1 cellular context compared by ENCODE assay signal in the genomic region with DNA sequence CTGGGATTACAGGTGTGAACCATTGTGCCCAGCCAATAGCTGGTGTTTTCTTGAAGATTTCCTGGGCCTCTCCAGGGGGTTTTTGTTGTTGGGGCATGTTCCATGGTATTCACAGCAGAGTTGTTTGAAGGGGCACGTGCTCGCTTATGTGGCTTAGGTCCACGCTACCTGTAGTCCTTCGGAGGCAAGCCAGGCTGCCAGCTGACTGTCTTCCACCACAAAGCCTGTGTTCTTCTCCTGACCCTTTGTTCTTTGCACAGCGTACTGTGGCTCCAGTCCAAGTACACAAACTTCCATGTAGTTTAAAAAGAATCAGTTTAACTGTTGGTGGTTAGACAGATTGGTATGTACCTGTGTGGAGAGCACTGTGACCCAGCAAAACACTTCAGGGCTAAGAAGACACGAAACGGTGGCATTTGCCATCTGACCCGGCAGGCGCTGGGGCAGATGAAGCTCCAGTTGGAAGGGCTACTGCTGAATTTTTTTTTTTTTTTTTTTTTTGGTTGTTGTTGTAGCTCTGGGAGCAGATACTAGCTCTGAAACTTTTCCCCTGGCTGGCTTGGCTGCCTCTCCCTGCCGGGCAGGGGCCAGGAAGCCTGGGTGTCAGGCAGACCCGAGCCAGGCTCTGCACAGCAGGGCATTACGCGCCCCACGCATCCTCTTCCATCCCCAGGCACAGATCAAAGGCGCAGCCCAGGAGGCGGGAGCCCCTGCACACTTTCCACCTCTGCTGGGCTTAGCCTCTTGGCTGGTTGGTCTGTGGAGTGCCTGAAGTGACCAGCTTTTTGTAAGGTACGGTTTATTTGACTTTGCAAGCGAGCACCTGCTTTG.
A peak's percentile ranks its signal among the peaks of the same experiment; 100 is the strongest.
TF ChIP-seq lines count a peak whose summit lies in the region.

No MANE protein-coding gene starts in this region.

TF ChIP-seq in HepG2, 621 proteins besides CTCF, POLR2A, EP300 and RAD21 (continued from another document and continues in another):
- TF ChIP-seq, protein P1, sequence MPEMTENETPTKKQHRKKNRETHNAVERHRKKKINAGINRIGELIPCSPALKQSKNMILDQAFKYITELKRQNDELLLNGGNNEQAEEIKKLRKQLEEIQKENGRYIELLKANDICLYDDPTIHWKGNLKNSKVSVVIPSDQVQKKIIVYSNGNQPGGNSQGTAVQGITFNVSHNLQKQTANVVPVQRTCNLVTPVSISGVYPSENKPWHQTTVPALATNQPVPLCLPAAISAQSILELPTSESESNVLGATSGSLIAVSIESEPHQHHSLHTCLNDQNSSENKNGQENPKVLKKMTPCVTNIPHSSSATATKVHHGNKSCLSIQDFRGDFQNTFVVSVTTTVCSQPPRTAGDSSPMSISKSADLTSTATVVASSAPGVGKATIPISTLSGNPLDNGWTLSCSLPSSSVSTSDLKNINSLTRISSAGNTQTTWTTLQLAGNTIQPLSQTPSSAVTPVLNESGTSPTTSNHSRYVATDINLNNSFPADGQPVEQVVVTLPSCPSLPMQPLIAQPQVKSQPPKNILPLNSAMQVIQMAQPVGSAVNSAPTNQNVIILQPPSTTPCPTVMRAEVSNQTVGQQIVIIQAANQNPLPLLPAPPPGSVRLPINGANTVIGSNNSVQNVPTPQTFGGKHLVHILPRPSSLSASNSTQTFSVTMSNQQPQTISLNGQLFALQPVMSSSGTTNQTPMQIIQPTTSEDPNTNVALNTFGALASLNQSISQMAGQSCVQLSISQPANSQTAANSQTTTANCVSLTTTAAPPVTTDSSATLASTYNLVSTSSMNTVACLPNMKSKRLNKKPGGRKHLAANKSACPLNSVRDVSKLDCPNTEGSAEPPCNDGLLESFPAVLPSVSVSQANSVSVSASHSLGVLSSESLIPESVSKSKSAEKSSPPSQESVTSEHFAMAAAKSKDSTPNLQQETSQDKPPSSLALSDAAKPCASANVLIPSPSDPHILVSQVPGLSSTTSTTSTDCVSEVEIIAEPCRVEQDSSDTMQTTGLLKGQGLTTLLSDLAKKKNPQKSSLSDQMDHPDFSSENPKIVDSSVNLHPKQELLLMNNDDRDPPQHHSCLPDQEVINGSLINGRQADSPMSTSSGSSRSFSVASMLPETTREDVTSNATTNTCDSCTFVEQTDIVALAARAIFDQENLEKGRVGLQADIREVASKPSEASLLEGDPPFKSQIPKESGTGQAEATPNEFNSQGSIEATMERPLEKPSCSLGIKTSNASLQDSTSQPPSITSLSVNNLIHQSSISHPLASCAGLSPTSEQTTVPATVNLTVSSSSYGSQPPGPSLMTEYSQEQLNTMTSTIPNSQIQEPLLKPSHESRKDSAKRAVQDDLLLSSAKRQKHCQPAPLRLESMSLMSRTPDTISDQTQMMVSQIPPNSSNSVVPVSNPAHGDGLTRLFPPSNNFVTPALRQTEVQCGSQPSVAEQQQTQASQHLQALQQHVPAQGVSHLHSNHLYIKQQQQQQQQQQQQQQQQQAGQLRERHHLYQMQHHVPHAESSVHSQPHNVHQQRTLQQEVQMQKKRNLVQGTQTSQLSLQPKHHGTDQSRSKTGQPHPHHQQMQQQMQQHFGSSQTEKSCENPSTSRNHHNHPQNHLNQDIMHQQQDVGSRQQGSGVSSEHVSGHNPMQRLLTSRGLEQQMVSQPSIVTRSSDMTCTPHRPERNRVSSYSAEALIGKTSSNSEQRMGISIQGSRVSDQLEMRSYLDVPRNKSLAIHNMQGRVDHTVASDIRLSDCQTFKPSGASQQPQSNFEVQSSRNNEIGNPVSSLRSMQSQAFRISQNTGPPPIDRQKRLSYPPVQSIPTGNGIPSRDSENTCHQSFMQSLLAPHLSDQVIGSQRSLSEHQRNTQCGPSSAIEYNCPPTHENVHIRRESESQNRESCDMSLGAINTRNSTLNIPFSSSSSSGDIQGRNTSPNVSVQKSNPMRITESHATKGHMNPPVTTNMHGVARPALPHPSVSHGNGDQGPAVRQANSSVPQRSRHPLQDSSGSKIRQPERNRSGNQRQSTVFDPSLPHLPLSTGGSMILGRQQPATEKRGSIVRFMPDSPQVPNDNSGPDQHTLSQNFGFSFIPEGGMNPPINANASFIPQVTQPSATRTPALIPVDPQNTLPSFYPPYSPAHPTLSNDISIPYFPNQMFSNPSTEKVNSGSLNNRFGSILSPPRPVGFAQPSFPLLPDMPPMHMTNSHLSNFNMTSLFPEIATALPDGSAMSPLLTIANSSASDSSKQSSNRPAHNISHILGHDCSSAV (CRISPR knock-in tag; IDR thresholded peaks at IDR 0.05; ENCODE audit: borderline replicate concordance) = no peak
- TF ChIP-seq ZNF510 (CRISPR knock-in tag; IDR thresholded peaks at IDR 0.05; ENCODE audit: low read depth) = 0 out of 2 replicates have a peak, but pooled peaks have one; percentile 74
- TF ChIP-seq FOXK1 (CRISPR knock-in tag; IDR thresholded peaks at IDR 0.05; ENCODE audit: borderline replicate concordance, low read depth) = peak; percentile 84; the same call in 1 of the 2 replicates
- TF ChIP-seq ZNF292 (CRISPR knock-in tag; IDR thresholded peaks at IDR 0.05; ENCODE audit: borderline replicate concordance, low read depth) = peak; percentile 95
- TF ChIP-seq ZNF253 (CRISPR knock-in tag; IDR thresholded peaks at IDR 0.05; ENCODE audit: borderline replicate concordance) = no peak
- TF ChIP-seq HNRNPLL (IDR thresholded peaks at IDR 0.05; ENCODE audit: low read depth, low read length, poor library complexity, severe bottlenecking) = peak; percentile 82
- TF ChIP-seq ZNF441 (CRISPR knock-in tag; IDR thresholded peaks at IDR 0.05; ENCODE audit: borderline replicate concordance) = no peak
- 0 out of 2 replicates have a peak, but pooled peaks have one; percentile 24 for TF ChIP-seq ZNF605 (CRISPR knock-in tag; IDR thresholded peaks at IDR 0.05)
- TF ChIP-seq, protein P2, sequence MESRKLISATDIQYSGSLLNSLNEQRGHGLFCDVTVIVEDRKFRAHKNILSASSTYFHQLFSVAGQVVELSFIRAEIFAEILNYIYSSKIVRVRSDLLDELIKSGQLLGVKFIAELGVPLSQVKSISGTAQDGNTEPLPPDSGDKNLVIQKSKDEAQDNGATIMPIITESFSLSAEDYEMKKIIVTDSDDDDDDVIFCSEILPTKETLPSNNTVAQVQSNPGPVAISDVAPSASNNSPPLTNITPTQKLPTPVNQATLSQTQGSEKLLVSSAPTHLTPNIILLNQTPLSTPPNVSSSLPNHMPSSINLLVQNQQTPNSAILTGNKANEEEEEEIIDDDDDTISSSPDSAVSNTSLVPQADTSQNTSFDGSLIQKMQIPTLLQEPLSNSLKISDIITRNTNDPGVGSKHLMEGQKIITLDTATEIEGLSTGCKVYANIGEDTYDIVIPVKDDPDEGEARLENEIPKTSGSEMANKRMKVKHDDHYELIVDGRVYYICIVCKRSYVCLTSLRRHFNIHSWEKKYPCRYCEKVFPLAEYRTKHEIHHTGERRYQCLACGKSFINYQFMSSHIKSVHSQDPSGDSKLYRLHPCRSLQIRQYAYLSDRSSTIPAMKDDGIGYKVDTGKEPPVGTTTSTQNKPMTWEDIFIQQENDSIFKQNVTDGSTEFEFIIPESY (CRISPR knock-in tag; IDR thresholded peaks at IDR 0.05) = peak; percentile 58; the same call in 1 of the 2 replicates
- peak; percentile 43; the same call in 1 of the 2 replicates for TF ChIP-seq SP5 (CRISPR knock-in tag; IDR thresholded peaks at IDR 0.05; ENCODE audit: borderline replicate concordance, low read depth)
- peak; percentile 92 for TF ChIP-seq ZEB1 (IDR thresholded peaks at IDR 0.05; ENCODE audit: insufficient replicate concordance, low read depth)
- TF ChIP-seq, protein P3, sequence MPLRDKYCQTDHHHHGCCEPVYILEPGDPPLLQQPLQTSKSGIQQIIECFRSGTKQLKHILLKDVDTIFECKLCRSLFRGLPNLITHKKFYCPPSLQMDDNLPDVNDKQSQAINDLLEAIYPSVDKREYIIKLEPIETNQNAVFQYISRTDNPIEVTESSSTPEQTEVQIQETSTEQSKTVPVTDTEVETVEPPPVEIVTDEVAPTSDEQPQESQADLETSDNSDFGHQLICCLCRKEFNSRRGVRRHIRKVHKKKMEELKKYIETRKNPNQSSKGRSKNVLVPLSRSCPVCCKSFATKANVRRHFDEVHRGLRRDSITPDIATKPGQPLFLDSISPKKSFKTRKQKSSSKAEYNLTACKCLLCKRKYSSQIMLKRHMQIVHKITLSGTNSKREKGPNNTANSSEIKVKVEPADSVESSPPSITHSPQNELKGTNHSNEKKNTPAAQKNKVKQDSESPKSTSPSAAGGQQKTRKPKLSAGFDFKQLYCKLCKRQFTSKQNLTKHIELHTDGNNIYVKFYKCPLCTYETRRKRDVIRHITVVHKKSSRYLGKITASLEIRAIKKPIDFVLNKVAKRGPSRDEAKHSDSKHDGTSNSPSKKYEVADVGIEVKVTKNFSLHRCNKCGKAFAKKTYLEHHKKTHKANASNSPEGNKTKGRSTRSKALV (CRISPR knock-in tag; IDR thresholded peaks at IDR 0.05) = peak; percentile 82
- TF ChIP-seq, protein P4, sequence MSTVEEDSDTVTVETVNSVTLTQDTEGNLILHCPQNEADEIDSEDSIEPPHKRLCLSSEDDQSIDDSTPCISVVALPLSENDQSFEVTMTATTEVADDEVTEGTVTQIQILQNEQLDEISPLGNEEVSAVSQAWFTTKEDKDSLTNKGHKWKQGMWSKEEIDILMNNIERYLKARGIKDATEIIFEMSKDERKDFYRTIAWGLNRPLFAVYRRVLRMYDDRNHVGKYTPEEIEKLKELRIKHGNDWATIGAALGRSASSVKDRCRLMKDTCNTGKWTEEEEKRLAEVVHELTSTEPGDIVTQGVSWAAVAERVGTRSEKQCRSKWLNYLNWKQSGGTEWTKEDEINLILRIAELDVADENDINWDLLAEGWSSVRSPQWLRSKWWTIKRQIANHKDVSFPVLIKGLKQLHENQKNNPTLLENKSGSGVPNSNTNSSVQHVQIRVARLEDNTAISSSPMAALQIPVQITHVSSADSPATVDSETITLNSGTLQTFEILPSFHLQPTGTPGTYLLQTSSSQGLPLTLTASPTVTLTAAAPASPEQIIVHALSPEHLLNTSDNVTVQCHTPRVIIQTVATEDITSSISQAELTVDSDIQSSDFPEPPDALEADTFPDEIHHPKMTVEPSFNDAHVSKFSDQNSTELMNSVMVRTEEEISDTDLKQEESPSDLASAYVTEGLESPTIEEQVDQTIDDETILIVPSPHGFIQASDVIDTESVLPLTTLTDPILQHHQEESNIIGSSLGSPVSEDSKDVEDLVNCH (CRISPR knock-in tag; IDR thresholded peaks at IDR 0.05) = no peak
- no peak for TF ChIP-seq GTF2F1 (IDR thresholded peaks at IDR 0.05; ENCODE audit: low read length)
- TF ChIP-seq ZNF260 (CRISPR knock-in tag; IDR thresholded peaks at IDR 0.05; ENCODE audit: borderline replicate concordance, low read depth) = no peak
- TF ChIP-seq, protein P5, sequence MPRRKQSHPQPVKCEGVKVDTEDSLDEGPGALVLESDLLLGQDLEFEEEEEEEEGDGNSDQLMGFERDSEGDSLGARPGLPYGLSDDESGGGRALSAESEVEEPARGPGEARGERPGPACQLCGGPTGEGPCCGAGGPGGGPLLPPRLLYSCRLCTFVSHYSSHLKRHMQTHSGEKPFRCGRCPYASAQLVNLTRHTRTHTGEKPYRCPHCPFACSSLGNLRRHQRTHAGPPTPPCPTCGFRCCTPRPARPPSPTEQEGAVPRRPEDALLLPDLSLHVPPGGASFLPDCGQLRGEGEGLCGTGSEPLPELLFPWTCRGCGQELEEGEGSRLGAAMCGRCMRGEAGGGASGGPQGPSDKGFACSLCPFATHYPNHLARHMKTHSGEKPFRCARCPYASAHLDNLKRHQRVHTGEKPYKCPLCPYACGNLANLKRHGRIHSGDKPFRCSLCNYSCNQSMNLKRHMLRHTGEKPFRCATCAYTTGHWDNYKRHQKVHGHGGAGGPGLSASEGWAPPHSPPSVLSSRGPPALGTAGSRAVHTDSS (CRISPR knock-in tag; conservative IDR thresholded peaks at IDR 0.05) = no peak
- TF ChIP-seq FOSL2 (CRISPR knock-in tag; IDR thresholded peaks at IDR 0.05) = peak; percentile 52
- TF ChIP-seq NFYC (CRISPR knock-in tag; IDR thresholded peaks at IDR 0.05) = no peak
- TF ChIP-seq, protein P6, sequence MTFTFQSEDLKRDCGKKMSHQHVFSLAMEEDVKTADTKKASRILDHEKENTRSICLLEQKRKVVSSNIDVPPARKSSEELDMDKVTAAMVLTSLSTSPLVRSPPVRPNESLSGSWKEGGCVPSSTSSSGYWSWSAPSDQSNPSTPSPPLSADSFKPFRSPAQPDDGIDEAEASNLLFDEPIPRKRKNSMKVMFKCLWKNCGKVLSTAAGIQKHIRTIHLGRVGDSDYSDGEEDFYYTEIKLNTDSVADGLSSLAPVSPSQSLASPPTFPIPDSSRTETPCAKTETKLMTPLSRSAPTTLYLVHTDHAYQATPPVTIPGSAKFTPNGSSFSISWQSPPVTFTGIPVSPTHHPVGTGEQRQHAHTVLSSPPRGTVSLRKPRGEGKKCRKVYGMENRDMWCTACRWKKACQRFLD (CRISPR knock-in tag; IDR thresholded peaks at IDR 0.05; ENCODE audit: borderline replicate concordance) = no peak
- TF ChIP-seq TCF7 (IDR thresholded peaks at IDR 0.05; ENCODE audit: low read depth) = peak; percentile 84
- TF ChIP-seq ZNF792 (CRISPR knock-in tag; IDR thresholded peaks at IDR 0.05) = peak; percentile 75
- peak; percentile 70 for TF ChIP-seq RBFOX2 (IDR thresholded peaks at IDR 0.05; ENCODE audit: low read depth, low read length)
- no peak for TF ChIP-seq HHEX (CRISPR knock-in tag; IDR thresholded peaks at IDR 0.05)
- peak; percentile 5 for TF ChIP-seq PTBP1 (IDR thresholded peaks at IDR 0.05; ENCODE audit: low read depth, low read length, poor library complexity, severe bottlenecking)
- TF ChIP-seq MLX (CRISPR knock-in tag; IDR thresholded peaks at IDR 0.05) = peak; percentile 85
- peak; percentile 32 for TF ChIP-seq MED8 (CRISPR knock-in tag; IDR thresholded peaks at IDR 0.05; ENCODE audit: insufficient replicate concordance)
- TF ChIP-seq MTF2 (CRISPR knock-in tag; IDR thresholded peaks at IDR 0.05; ENCODE audit: borderline replicate concordance) = no peak
- TF ChIP-seq, protein P7, sequence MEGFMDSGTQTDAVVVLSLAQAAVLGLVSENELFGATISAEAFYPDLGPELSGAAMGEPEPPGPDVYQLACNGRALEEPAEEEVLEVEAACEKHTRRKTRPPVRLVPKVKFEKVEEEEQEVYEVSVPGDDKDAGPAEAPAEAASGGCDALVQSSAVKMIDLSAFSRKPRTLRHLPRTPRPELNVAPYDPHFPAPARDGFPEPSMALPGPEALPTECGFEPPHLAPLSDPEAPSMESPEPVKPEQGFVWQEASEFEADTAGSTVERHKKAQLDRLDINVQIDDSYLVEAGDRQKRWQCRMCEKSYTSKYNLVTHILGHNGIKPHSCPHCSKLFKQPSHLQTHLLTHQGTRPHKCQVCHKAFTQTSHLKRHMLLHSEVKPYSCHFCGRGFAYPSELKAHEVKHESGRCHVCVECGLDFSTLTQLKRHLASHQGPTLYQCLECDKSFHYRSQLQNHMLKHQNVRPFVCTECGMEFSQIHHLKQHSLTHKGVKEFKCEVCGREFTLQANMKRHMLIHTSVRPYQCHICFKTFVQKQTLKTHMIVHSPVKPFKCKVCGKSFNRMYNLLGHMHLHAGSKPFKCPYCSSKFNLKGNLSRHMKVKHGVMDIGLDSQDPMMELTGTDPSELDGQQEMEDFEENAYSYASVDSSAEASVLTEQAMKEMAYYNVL (CRISPR knock-in tag; IDR thresholded peaks at IDR 0.05; ENCODE audit: borderline replicate concordance) = peak; percentile 93
